In the genomic region with DNA sequence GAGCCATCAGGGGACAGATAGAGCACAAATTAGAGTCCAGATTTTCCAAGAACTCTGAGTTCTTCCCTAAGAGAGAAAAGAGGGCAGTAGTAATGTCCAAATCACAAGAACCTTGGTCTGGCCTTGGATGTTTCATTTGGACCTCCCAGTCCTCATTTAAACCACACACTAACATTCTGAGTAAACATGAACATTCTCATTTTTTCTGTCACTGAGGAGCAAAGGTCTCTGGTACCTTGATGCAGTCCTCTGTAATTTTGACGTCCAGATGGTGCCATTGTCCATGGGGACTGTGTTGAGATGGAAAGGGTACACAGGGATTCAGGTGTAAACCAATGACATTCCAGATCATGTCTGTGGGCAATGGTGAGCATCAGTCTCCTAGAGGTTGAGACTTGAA, we compare ENCODE assay signal across 17 cellular contexts.
"Had no signal": no experiment of that assay in that cellular context is flagged by ENCODE, and none has a peak within 500 bp of the region (broad histone marks: within the 10 kb centered on the region; RNA-seq: fewer than 3 reads in every experiment).

No MANE protein-coding gene starts in this region.

- ATAC-seq: activated CD8-positive, alpha-beta T cell treated with anti-CD3 and anti-CD28 coated beads, Interleukin-2, amount 10 ng/mL, durations not matched to agents 7 days and 5 days; esophagus mucosa; left lobe of liver; stimulated activated memory B cell treated with anti-CD40 and anti-IgM and Interleukin-4, amounts not matched to agents 10 μg/mL and 1 μg/mL and 100 μg/mL, for 72 hours; upper lobe of right lung had no signal

- H3K4me3 ChIP-seq: right atrium auricular region, thoracic aorta, upper lobe of right lung had no signal

- H3K4me1 ChIP-seq: right atrium auricular region, upper lobe of right lung had no signal

- H3K36me3 ChIP-seq: right atrium auricular region, thoracic aorta, upper lobe of right lung had no signal

- H3K27me3 ChIP-seq: right atrium auricular region, upper lobe of right lung had no signal

- H3K9me3 ChIP-seq: right atrium auricular region, thoracic aorta, upper lobe of right lung had no signal

- H3K27ac ChIP-seq: thoracic aorta, upper lobe of right lung had no signal

- DNase-seq: activated CD4-positive, alpha-beta T cell treated with anti-CD3 and anti-CD28 coated beads, Interleukin-2, amount 10 ng/mL, durations not matched to agents 24 days and 14 days; activated CD4-positive, CD25-positive, alpha-beta regulatory T cell; activated CD8-positive, alpha-beta T cell treated with anti-CD3 and anti-CD28 coated beads, Interleukin-2, amount 10 ng/mL, durations not matched to agents 7 days and 5 days; activated naive CD4-positive, alpha-beta T cell treated with Interleukin-2 at 50 U/mL for 16 hours; activated naive CD8-positive, alpha-beta T cell treated with anti-CD3 and anti-CD28 coated beads, Interleukin-2, amount 10 ng/mL, durations not matched to agents 7 days and 5 days; activated T-cell treated with anti-CD3 and anti-CD28 coated beads, Interleukin-2, amount 50 U/mL, for 24 hours; anterior cingulate cortex; cerebellar nuclear complex; effector CD8-positive, alpha-beta T cell; midbrain; stimulated activated CD4-positive, alpha-beta T cell treated with anti-CD3 and anti-CD28 coated beads, Interleukin-4, amount 100 ng/mL, for 24 hours; upper lobe of right lung had no signal
